ENCODE assay signal across 10 cellular contexts in the genomic region with DNA sequence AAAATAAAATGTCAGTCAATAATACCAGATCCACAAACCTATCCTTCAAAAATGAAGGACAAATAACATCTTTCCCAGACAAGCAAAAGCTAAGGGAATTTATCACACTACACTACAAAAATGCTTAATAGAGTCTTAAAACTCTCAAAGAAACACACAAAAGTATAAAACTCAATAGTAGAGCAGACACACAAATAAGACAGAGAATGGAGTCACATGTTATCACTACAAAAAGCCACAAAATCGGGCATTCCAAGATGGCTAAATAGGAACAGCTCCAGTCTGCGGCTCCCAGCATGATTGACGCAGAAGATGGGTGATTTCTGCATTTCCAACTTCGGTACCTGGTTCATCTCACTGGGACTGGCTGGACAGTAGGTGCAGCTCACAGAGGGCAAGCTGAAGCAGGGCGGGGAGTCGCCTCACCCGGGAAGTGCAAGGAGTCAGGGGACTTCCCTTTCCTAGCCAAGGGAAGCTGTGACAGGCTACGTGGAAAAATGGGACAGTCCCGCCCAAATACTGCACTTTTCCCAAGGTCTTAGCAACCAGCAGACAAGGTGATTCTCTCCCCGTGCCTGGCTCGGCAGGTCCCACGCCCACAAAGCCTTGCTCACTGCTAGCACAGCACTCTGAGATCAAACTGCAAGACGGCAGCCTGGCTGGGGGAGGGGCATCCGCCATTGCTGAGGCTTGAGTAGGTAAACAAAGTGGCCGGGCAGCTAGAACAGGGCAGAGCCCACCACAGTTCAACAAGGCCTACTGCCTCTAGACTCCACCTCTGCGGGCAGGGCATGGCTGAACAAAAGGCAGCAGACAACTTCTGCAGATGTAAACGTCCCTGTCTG. TPM values are rescaled to one million over a fixed set of nuclear protein-coding genes. Genes with fewer than 3 reads are reported as not detected.
DNase-seq lines count a peak whose midpoint lies in the region; ATAC-seq, FAIRE-seq and TF ChIP-seq lines count a peak whose summit lies in the region.
"Had no signal": no experiment of that assay in that cellular context is flagged by ENCODE, and none has a peak within 500 bp of the region (broad histone marks: within the 10 kb centered on the region; RNA-seq: fewer than 3 reads in every experiment).

No MANE protein-coding gene starts in this region.

- H3K9ac ChIP-seq in mesendoderm (ENCODE audit: low read length) = peak overlapping the region; percentile 50

- DNase-seq in Caki2 (ENCODE audit: low read depth) (peak; percentile 39), NCI-H510A (lab: John Stamatoyannopoulos, UW) (peak; percentile 4), mesendoderm (peak; percentile 47), NCI-H1417 treated with DMSO at 0.1 percent for 48 hours (lab: John Stamatoyannopoulos, UW) (no peak), H54 (ENCODE audit: insufficient read length, low spot score) (no peak), AG08395 (ENCODE audit: low spot score) (no peak)
- DNase-seq: dorsolateral prefrontal cortex, Kasumi-1 had no signal

- H3K36me3 Mint-ChIP-seq in brain = peaks cover 96% of the 10 kb centered on the region

- H3K27ac Mint-ChIP-seq in brain = peak overlapping the region in 4 of 5 experiments; percentile 40 to 92 (median 72)

- no peak for TF ChIP-seq CTCF in brain (conservative IDR thresholded peaks at IDR 0.05)

- peak overlapping the region; percentile 82 for H3K56ac ChIP-seq in mesendoderm (ENCODE audit: low read length)

- H3K27me3 ChIP-seq in mesendoderm (ENCODE audit: insufficient read depth, low read length, poor library complexity) = no peaks in the 10 kb centered on the region
- H3K27me3 ChIP-seq: dorsolateral prefrontal cortex had no signal

- no peaks in the 10 kb centered on the region for H3K36me3 ChIP-seq in mesendoderm (ENCODE audit: control insufficient read depth, insufficient read depth, low read length)

- H3K4me2 ChIP-seq in mesendoderm (ENCODE audit: low read length) = peak overlapping the region; percentile 12

- H3K4me1 ChIP-seq in mesendoderm (ENCODE audit: control insufficient read depth, low read depth, low read length) = no peaks in the 10 kb centered on the region

- no peak for FAIRE-seq in H54 (lab: Jason Lieb, UNC)

- no CpG with 5 or more reads among the region's 17 CpGs for WGBS in mesendoderm (ENCODE audit: extremely low coverage, insufficient coverage, low lambda C conversion rate)

- peaks cover 5% of the 10 kb centered on the region for H3K27me3 Mint-ChIP-seq in brain

- H3K9me3 Mint-ChIP-seq in brain = peaks cover 36 to 70% (median 56%) of the 10 kb centered on the region in 5 experiments

- no peak overlapping the region for H2BK5ac ChIP-seq in mesendoderm (ENCODE audit: low read length)

- no peak overlapping the region for H3K23ac ChIP-seq in mesendoderm (ENCODE audit: low read length)

- H3K4me3 ChIP-seq in mesendoderm (ENCODE audit: low read length) = no peak overlapping the region
- H3K4me3 ChIP-seq: dorsolateral prefrontal cortex had no signal

- peak overlapping the region in 3 of 5 experiments; percentile 41 to 80 (median 72) for H3K4me3 Mint-ChIP-seq in brain

- H4K5ac ChIP-seq in mesendoderm (ENCODE audit: low read length) = no peak overlapping the region

- peaks cover 7% of the 10 kb centered on the region for H3K79me1 ChIP-seq in mesendoderm (ENCODE audit: low read length)

- H3K27ac ChIP-seq in mesendoderm (ENCODE audit: low read depth, low read length) = no peak overlapping the region

- H3K4me1 Mint-ChIP-seq in brain = peaks cover 25% of the 10 kb centered on the region

- no peak overlapping the region for H3K4ac ChIP-seq in mesendoderm (ENCODE audit: low read depth, low read length)

- peaks cover 4% of the 10 kb centered on the region for H3K79me2 ChIP-seq in mesendoderm (ENCODE audit: control insufficient read depth, insufficient read depth, low read length)

- in situ Hi-C loops in Caki2 (cut with HindIII; ENCODE audit: low pct_unique_long_range_greater_than_20kb, low sequenced_read_pairs) = no loop called here

- H2AK5ac ChIP-seq in mesendoderm (ENCODE audit: low read length) = no peak overlapping the region

- no peak overlapping the region for H2BK15ac ChIP-seq in mesendoderm (replicated peaks; ENCODE audit: low read depth)

- H3K18ac ChIP-seq in mesendoderm (ENCODE audit: low read length) = peak overlapping the region; percentile 0

- no peak overlapping the region for H4K8ac ChIP-seq in mesendoderm (ENCODE audit: low read depth, low read length)

- no peak for TF ChIP-seq POLR2A in H54 (IDR thresholded peaks at IDR 0.05; ENCODE audit: low read depth, low read length)

- ATAC-seq in GM18858 (IDR thresholded peaks at IDR 0.05; ENCODE audit: unreplicated experiment) = no peak

- H2BK120ac ChIP-seq in mesendoderm (ENCODE audit: low read depth, low read length) = no peak overlapping the region

RNA-seq across cellular contexts. Expression of gene SENP7, which starts 46.3 kb away (rescaled TPM):
- 1.2 and 2.7 TPM in 2 replicates for total RNA-seq in Caki2 (2014; rRNA removed; shearing (Covaris generic); ENCODE audit: low replicate concordance)
- polyA plus RNA-seq in brain (ENCODE audit: insufficient read depth, low read depth, low replicate concordance) = 4.0 TPM
- polyA plus RNA-seq in mesendoderm (2013, experiment 1 of 2) = 3.7 TPM
- polyA plus RNA-seq in mesendoderm (2013, experiment 2 of 2) = 3.6 TPM

Comparison
In these comparisons a context has a peak if more than half of its experiments do, and no peak if none do; other contexts are left out.
1. DNase-seq: peak in Caki2 (single experiment), NCI-H510A (single experiment) and mesendoderm (single experiment); none in NCI-H1417 treated with DMSO at 0.1 percent for 48 hours (single experiment), H54 (single experiment) and AG08395 (single experiment).